1 cellular context compared by ENCODE assay signal in genomic region chr3:143070977-143071551, GRCh38.
TF ChIP-seq lines count a peak whose summit lies in the region.

No MANE protein-coding gene starts in this region.

TF ChIP-seq in SK-N-SH treated with all-trans-retinoic acid at 6 μM for 48 hours, 23 proteins besides CTCF, POLR2A, EP300 and RAD21 (continued from another document):
- TF ChIP-seq POU6F1 (CRISPR knock-in tag; IDR thresholded peaks at IDR 0.05; ENCODE audit: borderline replicate concordance, low read depth), result no peak
- TF ChIP-seq PATZ1 (CRISPR knock-in tag; IDR thresholded peaks at IDR 0.05; ENCODE audit: borderline replicate concordance), result no peak
- no peak for TF ChIP-seq SNAI2 (CRISPR knock-in tag; IDR thresholded peaks at IDR 0.05)
- TF ChIP-seq TOX (CRISPR knock-in tag; IDR thresholded peaks at IDR 0.05; ENCODE audit: borderline replicate concordance), result no peak
- TF ChIP-seq ZC3H10 (CRISPR knock-in tag; IDR thresholded peaks at IDR 0.05), result no peak
- no peak for TF ChIP-seq GLIS3 (CRISPR knock-in tag; IDR thresholded peaks at IDR 0.05)
- no peak for TF ChIP-seq TCF4 (CRISPR knock-in tag; IDR thresholded peaks at IDR 0.05; ENCODE audit: borderline replicate concordance)
TF ChIP-seq in SK-N-SH treated with all-trans-retinoic acid at 6 μM for 48 hours: peak in this region for 0.
